7 cellular contexts compared by ENCODE assay signal in genomic region chr19:6092329-6093286, GRCh38. TPM values are rescaled to one million over a fixed set of nuclear protein-coding genes. Genes with fewer than 3 reads are reported as not detected.
A peak's percentile ranks its signal among the peaks of the same experiment; 100 is the strongest.
DNase-seq lines count a peak whose midpoint lies in the region; ATAC-seq and TF ChIP-seq lines count a peak whose summit lies in the region.

No MANE protein-coding gene starts in this region.

- H3K9me3 Mint-ChIP-seq in HFFc6, result no peaks in the 10 kb centered on the region
- no peaks in the 10 kb centered on the region for H3K9me3 Mint-ChIP-seq in naive thymus-derived CD8-positive, alpha-beta T cell

- DNase-seq in HFFc6 (peak; percentile 97), RWPE2 (ENCODE audit: low spot score) (peak; percentile 93), fibroblast of the aortic adventitia (ENCODE audit: low read depth) (peak; percentile 87), hippocampal formation (lab: John Stamatoyannopoulos, UW) (no peak)
- no peak for DNase-seq in naive thymus-derived CD8-positive, alpha-beta T cell

- H3K36me3 Mint-ChIP-seq in HFFc6 (ENCODE audit: low read depth), result peaks cover 4% of the 10 kb centered on the region; the same call in 1 of the 2 replicates
- no peaks in the 10 kb centered on the region for H3K36me3 Mint-ChIP-seq in naive thymus-derived CD8-positive, alpha-beta T cell

- no peak for TF ChIP-seq CTCF in HFFc6 (IDR thresholded peaks at IDR 0.05)
- TF ChIP-seq CTCF in RWPE2 (IDR thresholded peaks at IDR 0.05; ENCODE audit: poor library complexity, severe bottlenecking), result no peak
- no peak for TF ChIP-seq CTCF in fibroblast of the aortic adventitia (IDR thresholded peaks at IDR 0.05; ENCODE audit: insufficient read depth, low read length)

- no peaks in the 10 kb centered on the region for H3K36me3 ChIP-seq in RWPE2 (ENCODE audit: low read depth)

- H3K27ac ChIP-seq in RWPE2 (ENCODE audit: poor library complexity, severe bottlenecking), result peak overlapping the region; percentile 88

- H3K4me3 ChIP-seq in RWPE2 (ENCODE audit: severe bottlenecking), result peak overlapping the region; percentile 3
- peak overlapping the region; percentile 53 for H3K4me3 ChIP-seq in fibroblast of the aortic adventitia (ENCODE audit: low read depth, low read length)

- H3K4me1 ChIP-seq in RWPE2 (ENCODE audit: insufficient read depth, poor library complexity, severe bottlenecking), result peaks cover 39% of the 10 kb centered on the region

- H3K27ac Mint-ChIP-seq in HFFc6, result peak overlapping the region; percentile 99
- H3K27ac Mint-ChIP-seq in naive thymus-derived CD8-positive, alpha-beta T cell, result peak overlapping the region in 6 of 10 donors; percentile 8 to 90 (median 58)

- no peaks in the 10 kb centered on the region for H3K9me3 ChIP-seq in RWPE2 (ENCODE audit: severe bottlenecking)

- POLR2A ChIA-PET in naive thymus-derived CD8-positive, alpha-beta T cell (lab: Charles Lee), result no interaction called here

- H3K4me3 Mint-ChIP-seq in HFFc6, result peak overlapping the region; percentile 82
- no peak overlapping the region for H3K4me3 Mint-ChIP-seq in naive thymus-derived CD8-positive, alpha-beta T cell

- peaks cover 49% of the 10 kb centered on the region for H3K4me1 Mint-ChIP-seq in HFFc6 (ENCODE audit: low read depth)
- peaks cover 5 to 13% (median 11%) of the 10 kb centered on the region in 4 donors for H3K4me1 Mint-ChIP-seq in naive thymus-derived CD8-positive, alpha-beta T cell

- ATAC-seq in RWPE2 (ENCODE audit: low read depth) (peak; percentile 97), GM18873 (IDR thresholded peaks at IDR 0.05; ENCODE audit: low FRiP score, unreplicated experiment) (no peak), GM19455 (IDR thresholded peaks at IDR 0.05; ENCODE audit: unreplicated experiment) (no peak)
- no peak for ATAC-seq in naive thymus-derived CD8-positive, alpha-beta T cell

- peaks cover 5% of the 10 kb centered on the region for H3K27me3 Mint-ChIP-seq in HFFc6 (ENCODE audit: insufficient read depth)
- no peaks in the 10 kb centered on the region for H3K27me3 Mint-ChIP-seq in naive thymus-derived CD8-positive, alpha-beta T cell

- H3K27me3 ChIP-seq in RWPE2 (ENCODE audit: insufficient read depth, poor library complexity, severe bottlenecking), result no peaks in the 10 kb centered on the region

RNA-seq across cellular contexts. Expression of gene RFX2, which starts 17.7 kb away (rescaled TPM):
- 1 to 10 TPM; 6.3 to 9.5 (median 6.9) TPM for total RNA-seq in HFFc6 (2021; fragmentation: NEBNext Ultra II Directional; extraction: Animal tissue kit (Norgen Biotek cat#: 25700))
- 10.7 and 14.2 TPM in 2 replicates for total RNA-seq in fibroblast of the aortic adventitia (ENCODE audit: low replicate concordance)
- total RNA-seq in naive thymus-derived CD8-positive, alpha-beta T cell, result 1 to 10 TPM; 5.6 to 9.9 TPM
- 10 to 100 TPM in 1 of 3 donors, 1 to 10 TPM in 2; 4.0 to 10.4 (median 5.9) TPM for polyA plus RNA-seq in naive thymus-derived CD8-positive, alpha-beta T cell

RNA-seq across cellular contexts. Expression of gene ACSBG2, which starts 42.9 kb away (rescaled TPM):
- total RNA-seq in HFFc6 (2021; fragmentation: NEBNext Ultra II Directional; extraction: Animal tissue kit (Norgen Biotek cat#: 25700)), result not detected
- 0.18 TPM in 1 of 2 replicates, not detected in the other for total RNA-seq in fibroblast of the aortic adventitia (ENCODE audit: low replicate concordance)
- total RNA-seq in naive thymus-derived CD8-positive, alpha-beta T cell, result not detected
- under 1 TPM in 1 of 3 donors, not detected in 2; 0.07 TPM for polyA plus RNA-seq in naive thymus-derived CD8-positive, alpha-beta T cell

Comparison
In these comparisons a context has a peak if more than half of its experiments do, and no peak if none do; other contexts are left out.
1. DNase-seq: peak in HFFc6 (single experiment), RWPE2 (single experiment) and fibroblast of the aortic adventitia (single experiment); none in naive thymus-derived CD8-positive, alpha-beta T cell (0 of 10) and hippocampal formation (0 of 2).